In genomic region chr6:72271531-72271930, GRCh38 we compare ENCODE assay signal across 32 cellular contexts.
"Had no signal": no experiment of that assay in that cellular context is flagged by ENCODE, and none has a peak within 500 bp of the region (broad histone marks: within the 10 kb centered on the region; RNA-seq: fewer than 3 reads in every experiment).

No MANE protein-coding gene starts in this region.

- H3K4me1 ChIP-seq: foreskin keratinocyte, heart left ventricle, psoas muscle, stomach, thyroid gland, upper lobe of left lung, vagina had no signal

- H3K4me2 ChIP-seq: smooth muscle cell had no signal

- ATAC-seq: esophagus mucosa; foreskin keratinocyte; heart left ventricle; left colon; psoas muscle; stimulated activated memory B cell treated with anti-CD40 and anti-IgM and Interleukin-4, amounts not matched to agents 10 μg/mL and 1 μg/mL and 100 μg/mL, for 72 hours had no signal

- H3K36me3 ChIP-seq: brain microvascular endothelial cell, heart left ventricle, ovary, stomach, thyroid gland, upper lobe of left lung, vagina, WERI-Rb-1 had no signal

- H3K9me3 ChIP-seq: heart left ventricle, ovary, psoas muscle, stomach, thyroid gland, upper lobe of left lung, vagina had no signal

- H3K27ac ChIP-seq: brain microvascular endothelial cell, foreskin keratinocyte, heart left ventricle, ovary, psoas muscle, stomach, thyroid gland, upper lobe of left lung, vagina, WERI-Rb-1 had no signal

- H3K4me3 ChIP-seq: heart left ventricle, ovary, psoas muscle, smooth muscle cell, stomach, thyroid gland, upper lobe of left lung, vagina had no signal

- DNase-seq: activated CD4-positive, alpha-beta memory T cell treated with anti-CD3 and anti-CD28 coated beads for 36 hours; activated CD4-positive, alpha-beta T cell treated with anti-CD3 and anti-CD28 coated beads, Interleukin-2, amount 10 ng/mL, durations not matched to agents 24 days and 14 days; activated CD4-positive, CD25-positive, alpha-beta regulatory T cell treated with anti-CD3 and anti-CD28 coated beads, Interleukin-2, amount 50 U/mL, for 72 hours; activated CD8-positive, alpha-beta memory T cell treated with anti-CD3 and anti-CD28 coated beads, Interleukin-2, amount 50 U/mL, for 4 hours; activated gamma-delta T cell; activated naive CD4-positive, alpha-beta T cell treated with anti-CD3 and anti-CD28 coated beads, Interleukin-2, amount 10 ng/mL, durations not matched to agents 7 days and 5 days; activated naive CD8-positive, alpha-beta T cell treated with anti-CD3 and anti-CD28 coated beads, Interleukin-2, amount 10 ng/mL, durations not matched to agents 7 days and 5 days; activated T-cell treated with anti-CD3 and anti-CD28 coated beads, Interleukin-2, amount 50 U/mL, for 24 hours; brain microvascular endothelial cell; caudate nucleus; cortex of kidney; foreskin keratinocyte; heart left ventricle; hypothalamus; immature natural killer cell; kidney; left colon; mammary epithelial cell; ovary; psoas muscle; stimulated activated CD4-positive, alpha-beta T cell treated with anti-CD3 and anti-CD28 coated beads, Interleukin-1b, Interleukin-23, amount 100 ng/mL, for 48 hours; stimulated activated CD4-positive, alpha-beta T cell treated with anti-CD3 and anti-CD28 coated beads, Interleukin-4, amount 100 ng/mL, for 4 hours; stimulated activated CD8-positive, alpha-beta memory T cell treated with anti-CD3 and anti-CD28 coated beads, Interleukin-4, amount 100 ng/mL, for 48 hours; stomach; T-helper 9 cell; thyroid gland; upper lobe of left lung; WERI-Rb-1 had no signal

- H3K27me3 ChIP-seq: brain microvascular endothelial cell, heart left ventricle, ovary, stomach, thyroid gland, upper lobe of left lung, vagina had no signal
